In the genomic region with DNA sequence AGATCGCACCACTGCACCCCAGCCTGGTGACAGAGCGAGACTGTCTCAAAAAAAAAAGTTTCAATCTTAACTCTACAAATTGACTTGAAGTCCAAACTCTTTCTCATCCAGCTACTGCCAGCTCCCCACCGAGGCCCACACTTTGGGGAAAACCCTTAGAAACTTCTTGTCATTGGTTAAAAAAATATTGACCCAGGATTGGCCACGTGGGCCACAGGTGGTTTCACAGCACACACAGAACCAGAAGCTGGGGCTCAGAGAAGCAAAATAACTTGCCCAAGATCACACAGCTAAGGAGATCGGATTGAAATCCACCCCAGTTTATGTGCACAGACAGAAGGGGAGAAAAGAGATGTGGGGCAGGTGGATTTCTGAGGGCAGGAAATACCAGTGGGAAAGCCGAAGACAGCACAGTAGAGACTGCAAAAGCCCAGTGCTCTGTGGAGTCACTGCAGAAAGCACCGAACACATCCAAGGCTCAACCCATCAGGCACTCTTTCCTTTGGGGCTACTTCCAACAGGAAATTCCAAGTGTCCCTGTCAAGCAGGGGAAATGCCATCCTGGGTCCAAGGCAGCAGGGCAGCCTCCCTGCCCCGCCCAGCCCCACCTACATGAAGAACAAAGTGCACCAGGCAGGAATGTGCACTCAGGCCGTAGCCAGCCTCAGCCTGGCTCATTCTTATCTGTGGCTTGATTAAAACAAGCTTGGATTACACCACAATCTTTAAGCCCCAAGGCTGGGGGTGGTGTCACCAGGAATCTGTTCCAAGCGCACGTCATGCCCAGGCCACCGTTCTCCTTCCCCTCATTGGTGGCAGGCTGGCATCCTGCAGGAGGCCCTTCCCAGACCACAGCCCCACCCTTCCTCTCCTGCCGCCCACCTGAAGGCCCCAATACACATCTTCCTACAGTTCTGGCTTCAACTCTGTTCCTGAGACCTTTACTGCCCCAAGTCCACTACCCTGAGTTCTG, we compare ENCODE assay signal across 8 cellular contexts.
DNase-seq lines count a peak whose midpoint lies in the region; ATAC-seq and TF ChIP-seq lines count a peak whose summit lies in the region.

No MANE protein-coding gene starts in this region.

- intact Hi-C loops in left cardiac atrium (cut with DNase I): loop anchor here in 1 of 2 donors (10.0 kb wide), 1 partner anchor 52 kb away; no protein-coding TSS in a partner anchor

- H3K4me1 ChIP-seq in suprapubic skin: peaks cover 52% of the 10 kb centered on the region

- peaks cover 95% of the 10 kb centered on the region for H3K4me1 Mint-ChIP-seq in WTC11

- DNase-seq in HCEC 1CT (peak; percentile 43), WTC11 (ENCODE audit: low spot score) (no peak), left cardiac atrium (peak; percentile 76), suprapubic skin (ENCODE audit: low spot score in 2 of 2) (peak in 1 of 2 donors; percentile 80), NOMO-1 treated with dmso at 0.1 percent for 144 hours (lab: John Stamatoyannopoulos, UW; ENCODE audit: unreplicated experiment) (no peak), NCI-H1417 treated with DMSO at 0.1 percent for 48 hours (lab: John Stamatoyannopoulos, UW) (no peak)

- ATAC-seq in WTC11 (no peak), left cardiac atrium (peak; percentile 76), HG03108 (IDR thresholded peaks at IDR 0.05; ENCODE audit: unreplicated experiment) (no peak), HG03175 (IDR thresholded peaks at IDR 0.05; ENCODE audit: unreplicated experiment) (no peak)

- peak overlapping the region; percentile 37; the same call in 1 of the 2 replicates for H3K27ac Mint-ChIP-seq in WTC11

- TF ChIP-seq CTCF in WTC11 (IDR thresholded peaks at IDR 0.05): no peak
- TF ChIP-seq CTCF in suprapubic skin (IDR thresholded peaks at IDR 0.05): no peak

- H3K4me3 Mint-ChIP-seq in WTC11: no peak overlapping the region

- CTCF ChIA-PET in WTC11 (lab: Charles Lee): interaction anchor here (1.1 to 2.0 kb wide), 5 partner anchors 9 to 91 kb away, joined by 3 to 8 read pairs (median 4); no protein-coding TSS in a partner anchor

- H3K36me3 Mint-ChIP-seq in WTC11: peaks cover 12% of the 10 kb centered on the region; the same call in 1 of the 2 replicates

- H3K9me3 ChIP-seq in suprapubic skin: no peaks in the 10 kb centered on the region

- H3K27ac ChIP-seq in suprapubic skin: peak overlapping the region; percentile 72

- H3K4me3 ChIP-seq in suprapubic skin: no peak overlapping the region

- TF ChIP-seq EP300 in suprapubic skin (IDR thresholded peaks at IDR 0.05): no peak

- no peaks in the 10 kb centered on the region for H3K9me3 Mint-ChIP-seq in WTC11

- no peaks in the 10 kb centered on the region for H3K27me3 Mint-ChIP-seq in WTC11 (ENCODE audit: low read depth)

- POLR2A ChIA-PET in WTC11 (lab: Charles Lee): no interaction called here

- no peaks in the 10 kb centered on the region for H3K27me3 ChIP-seq in suprapubic skin

- H3K36me3 ChIP-seq in suprapubic skin: no peaks in the 10 kb centered on the region

- TF ChIP-seq POLR2A in suprapubic skin (IDR thresholded peaks at IDR 0.05): no peak

- 54% methylated on average over 13 of the region's 13 CpGs for WGBS in suprapubic skin

TF ChIP-seq in WTC11, 78 proteins besides CTCF, POLR2A, EP300 and RAD21:
- TF ChIP-seq TEAD1 (CRISPR knock-in tag; IDR thresholded peaks at IDR 0.05) (no peak), SP1 (CRISPR knock-in tag; conservative IDR thresholded peaks at IDR 0.05) (no peak)
- TF ChIP-seq, protein P1, sequence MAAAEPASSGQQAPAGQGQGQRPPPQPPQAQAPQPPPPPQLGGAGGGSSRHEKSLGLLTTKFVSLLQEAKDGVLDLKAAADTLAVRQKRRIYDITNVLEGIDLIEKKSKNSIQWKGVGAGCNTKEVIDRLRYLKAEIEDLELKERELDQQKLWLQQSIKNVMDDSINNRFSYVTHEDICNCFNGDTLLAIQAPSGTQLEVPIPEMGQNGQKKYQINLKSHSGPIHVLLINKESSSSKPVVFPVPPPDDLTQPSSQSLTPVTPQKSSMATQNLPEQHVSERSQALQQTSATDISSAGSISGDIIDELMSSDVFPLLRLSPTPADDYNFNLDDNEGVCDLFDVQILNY (CRISPR knock-in tag; IDR thresholded peaks at IDR 0.05): no peak
- TF ChIP-seq, protein P2, sequence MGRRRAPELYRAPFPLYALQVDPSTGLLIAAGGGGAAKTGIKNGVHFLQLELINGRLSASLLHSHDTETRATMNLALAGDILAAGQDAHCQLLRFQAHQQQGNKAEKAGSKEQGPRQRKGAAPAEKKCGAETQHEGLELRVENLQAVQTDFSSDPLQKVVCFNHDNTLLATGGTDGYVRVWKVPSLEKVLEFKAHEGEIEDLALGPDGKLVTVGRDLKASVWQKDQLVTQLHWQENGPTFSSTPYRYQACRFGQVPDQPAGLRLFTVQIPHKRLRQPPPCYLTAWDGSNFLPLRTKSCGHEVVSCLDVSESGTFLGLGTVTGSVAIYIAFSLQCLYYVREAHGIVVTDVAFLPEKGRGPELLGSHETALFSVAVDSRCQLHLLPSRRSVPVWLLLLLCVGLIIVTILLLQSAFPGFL (CRISPR knock-in tag; IDR thresholded peaks at IDR 0.05; ENCODE audit: borderline replicate concordance): no peak
TF ChIP-seq in WTC11: peak in this region for 0.

Comparison
In these comparisons a context has a peak if more than half of its experiments do, and no peak if none do; other contexts are left out.
1. DNase-seq: peak in HCEC 1CT (single experiment) and left cardiac atrium (single experiment); none in WTC11 (single experiment), NOMO-1 treated with dmso at 0.1 percent for 144 hours (single experiment) and NCI-H1417 treated with DMSO at 0.1 percent for 48 hours (single experiment).
2. ATAC-seq: peak in left cardiac atrium (2 of 2); none in WTC11 (single experiment), HG03108 (single experiment) and HG03175 (single experiment).